8 cellular contexts compared by ENCODE assay signal in the genomic region with DNA sequence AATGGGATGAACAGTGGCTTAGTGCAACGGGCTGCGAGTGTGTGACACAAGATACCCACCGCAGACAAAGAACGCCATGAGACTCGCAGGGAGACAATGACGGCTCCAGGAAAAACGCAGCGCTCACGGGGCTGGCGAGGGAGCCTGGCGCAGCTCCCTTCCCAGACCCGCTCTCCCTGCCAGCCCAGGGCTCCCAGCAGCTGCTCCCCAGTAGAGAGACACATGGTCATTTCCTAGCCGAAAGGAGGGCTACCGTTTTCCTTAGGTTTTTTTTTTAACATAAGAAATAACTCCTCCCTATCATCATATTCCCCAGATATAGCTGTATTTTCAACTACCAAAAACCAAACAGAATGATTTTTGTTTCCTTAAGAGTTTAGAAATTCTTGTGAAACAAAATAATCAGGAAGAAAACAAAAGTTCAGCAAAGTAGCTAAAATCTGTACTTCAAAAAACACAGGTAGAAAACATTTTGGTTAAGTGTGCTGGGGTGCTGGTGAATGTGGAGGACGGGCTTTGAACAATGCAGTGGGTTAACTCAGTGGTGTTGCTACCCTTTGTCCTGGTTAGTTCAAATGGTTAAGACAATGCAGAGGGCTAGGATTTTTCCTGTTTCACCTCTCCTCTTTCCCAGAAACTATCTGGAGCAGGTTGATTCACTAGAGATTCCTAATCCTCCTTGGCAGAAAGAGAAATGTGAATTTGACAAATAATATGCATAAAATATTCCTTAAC.
A peak's percentile ranks its signal among the peaks of the same experiment; 100 is the strongest.
DNase-seq lines count a peak whose midpoint lies in the region; ATAC-seq, FAIRE-seq and TF ChIP-seq lines count a peak whose summit lies in the region.

No MANE protein-coding gene starts in this region.

- no peaks in the 10 kb centered on the region for H3K9me3 Mint-ChIP-seq in naive thymus-derived CD8-positive, alpha-beta T cell

- H3K27ac ChIP-seq in caudate nucleus (ENCODE audit: low read depth, low read length) (peak overlapping the region; percentile 68), kidney (ENCODE audit: low read depth in 2 of 2, low read length in 2 of 2) (no peak overlapping the region), testis (peak overlapping the region in 1 of 2 donors; percentile 26)

- FAIRE-seq in kidney (lab: Jason Lieb, UNC) = no peak

- no peaks in the 10 kb centered on the region for H3K27me3 ChIP-seq in testis

- ATAC-seq in HG02840 (IDR thresholded peaks at IDR 0.05; ENCODE audit: low FRiP score, unreplicated experiment) = no peak
- ATAC-seq in HG03097 (IDR thresholded peaks at IDR 0.05; ENCODE audit: low FRiP score, unreplicated experiment) = no peak
- ATAC-seq in naive thymus-derived CD8-positive, alpha-beta T cell = no peak
- ATAC-seq in GM21390 (IDR thresholded peaks at IDR 0.05; ENCODE audit: unreplicated experiment) = no peak

- no peak for TF ChIP-seq POLR2A in testis (IDR thresholded peaks at IDR 0.05)

- DNase-seq in NCI-H1694 treated with DMSO at 0.1 percent for 48 hours (lab: John Stamatoyannopoulos, UW) (peak; percentile 65), caudate nucleus (lab: John Stamatoyannopoulos, UW) (peak in 43 of 61 donors; percentile 3 to 84 (median 25)), kidney (peak; percentile 73), testis (peak; percentile 61)
- DNase-seq in naive thymus-derived CD8-positive, alpha-beta T cell = no peak

- peaks cover 0 to 2% (median 0%) of the 10 kb centered on the region in 3 donors for H3K36me3 Mint-ChIP-seq in naive thymus-derived CD8-positive, alpha-beta T cell

- H3K9me3 ChIP-seq in kidney (ENCODE audit: control insufficient read depth in 1 of 2, low read length in 2 of 2) (no peaks in the 10 kb centered on the region), testis (no peaks in the 10 kb centered on the region)

- peak overlapping the region; percentile 38 to 40 for H3K4me3 ChIP-seq in kidney (ENCODE audit: low read length in 2 of 2)
- peak overlapping the region in 1 of 2 donors; percentile 32 for H3K4me3 ChIP-seq in testis

- peak overlapping the region in 1 of 2 donors; percentile 15 for H3K9ac ChIP-seq in kidney (ENCODE audit: low read length in 2 of 2)

- H3K27ac Mint-ChIP-seq in naive thymus-derived CD8-positive, alpha-beta T cell = peak overlapping the region in 1 of 10 donors; percentile 24

- 22 to 27% methylated on average over 15 of the region's 15 CpGs for WGBS in testis, 2 donors

- no peak overlapping the region for H3K4me3 Mint-ChIP-seq in naive thymus-derived CD8-positive, alpha-beta T cell

- peaks cover 0 to 9% (median 2%) of the 10 kb centered on the region in 5 donors for H3K27me3 Mint-ChIP-seq in naive thymus-derived CD8-positive, alpha-beta T cell

- POLR2A ChIA-PET in naive thymus-derived CD8-positive, alpha-beta T cell (lab: Charles Lee) = no interaction called here

- H3K4me1 ChIP-seq in kidney (ENCODE audit: control insufficient read depth in 1 of 2, insufficient read depth in 1 of 2, low read depth in 1 of 2, low read length in 2 of 2) (no peaks in the 10 kb centered on the region), testis (peaks cover 7% of the 10 kb centered on the region)

- intact Hi-C loops in kidney (cut with DNase I) = no loop called here
- intact Hi-C loops in testis (cut with DNase I; ENCODE audit: low total_unique reads) = no loop called here

- TF ChIP-seq CTCF in kidney (IDR thresholded peaks at IDR 0.05; ENCODE audit: borderline replicate concordance, extremely low read depth, insufficient read depth) (no peak), testis (IDR thresholded peaks at IDR 0.05) (no peak)

- no peaks in the 10 kb centered on the region for H3K36me3 ChIP-seq in kidney (ENCODE audit: control insufficient read depth in 1 of 2, insufficient read depth in 2 of 2, low read length in 2 of 2)
- H3K36me3 ChIP-seq in testis (ENCODE audit: low read depth, missing control alignments) = no peaks in the 10 kb centered on the region

- peaks cover 0 to 1% (median 0%) of the 10 kb centered on the region in 4 donors for H3K4me1 Mint-ChIP-seq in naive thymus-derived CD8-positive, alpha-beta T cell

Comparison
In these comparisons a context has a peak if more than half of its experiments do, and no peak if none do; other contexts are left out.
1. DNase-seq: peak in NCI-H1694 treated with DMSO at 0.1 percent for 48 hours (single experiment), caudate nucleus (43 of 61), kidney (single experiment) and testis (single experiment); none in naive thymus-derived CD8-positive, alpha-beta T cell (0 of 10).